24 cellular contexts compared by ENCODE assay signal in the genomic region with DNA sequence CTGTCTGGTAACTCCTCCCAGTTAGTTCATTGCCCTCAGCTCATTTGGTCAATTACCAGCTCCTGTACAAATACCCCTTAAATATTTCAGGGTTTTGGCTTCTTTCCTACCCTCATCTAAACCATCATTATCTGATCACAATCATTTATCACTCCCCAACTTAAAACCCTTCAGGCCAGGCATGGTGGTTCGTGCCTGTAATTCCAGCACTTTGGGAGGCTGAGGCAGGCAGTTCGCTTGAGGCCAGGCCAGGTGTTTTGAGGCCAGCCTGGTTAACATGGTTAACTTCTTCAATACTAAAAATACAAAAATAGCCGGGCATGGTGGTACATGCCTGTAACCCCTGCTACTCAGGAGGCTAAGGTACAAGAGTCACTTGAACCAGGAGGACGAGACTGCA. TPM values are rescaled to one million over a fixed set of nuclear protein-coding genes. Genes with fewer than 3 reads are reported as not detected.
DNase-seq lines count a peak whose midpoint lies in the region; ATAC-seq and TF ChIP-seq lines count a peak whose summit lies in the region.
"Had no signal": no experiment of that assay in that cellular context is flagged by ENCODE, and none has a peak within 500 bp of the region (broad histone marks: within the 10 kb centered on the region; RNA-seq: fewer than 3 reads in every experiment).

No MANE protein-coding gene starts in this region.

- ATAC-seq in natural killer cell (no peak), T-cell (replicated peaks in 1 of 4) (no peak), PC-3 (no peak), GM21367 (IDR thresholded peaks at IDR 0.05; ENCODE audit: unreplicated experiment) (no peak)
- ATAC-seq in natural killer cell treated with Interleukin-12 subunit alpha and Interleukin-12 subunit beta and Interleukin-15 and Interleukin-18, amount 100 ng/mL, for 72 hours, result no peak
- ATAC-seq in activated naive CD8-positive, alpha-beta T cell treated with anti-CD3 and anti-CD28 coated beads, Interleukin-2, amount 10 ng/mL, durations not matched to agents 7 days and 5 days (ENCODE audit: low read depth), result no peak

- H3K9me2 ChIP-seq in PC-3 (replicated peaks; ENCODE audit: low read length), result no peaks in the 10 kb centered on the region
- H3K9me2 ChIP-seq: SK-N-SH had no signal

- H3K27me3 Mint-ChIP-seq in natural killer cell (ENCODE audit: low read depth in 2 of 2), result no peaks in the 10 kb centered on the region
- H3K27me3 Mint-ChIP-seq in natural killer cell treated with Interleukin-12 subunit alpha and Interleukin-12 subunit beta and Interleukin-15 and Interleukin-18, amount 100 ng/mL, for 72 hours, result no peaks in the 10 kb centered on the region
- H3K27me3 Mint-ChIP-seq in T-cell, result no peaks in the 10 kb centered on the region
- no peaks in the 10 kb centered on the region for H3K27me3 Mint-ChIP-seq in activated naive CD8-positive, alpha-beta T cell treated with anti-CD3 and anti-CD28 coated beads, Interleukin-2, amount 10 ng/mL, durations not matched to agents 7 days and 5 days
- H3K27me3 Mint-ChIP-seq: activated B cell treated with CpG ODN at 0.5 μM for 24 hours, IgD-negative memory B cell had no signal

- H3K4me3 Mint-ChIP-seq in natural killer cell (no peak overlapping the region), T-cell (no peak overlapping the region)
- H3K4me3 Mint-ChIP-seq in natural killer cell treated with Interleukin-12 subunit alpha and Interleukin-12 subunit beta and Interleukin-15 and Interleukin-18, amount 100 ng/mL, for 72 hours, result no peak overlapping the region
- H3K4me3 Mint-ChIP-seq in activated naive CD8-positive, alpha-beta T cell treated with anti-CD3 and anti-CD28 coated beads, Interleukin-2, amount 10 ng/mL, durations not matched to agents 7 days and 5 days, result peak overlapping the region; percentile 1
- H3K4me3 Mint-ChIP-seq: activated B cell treated with CpG ODN at 0.5 μM for 24 hours, immature natural killer cell had no signal

- H3K79me2 ChIP-seq in PC-3 (ENCODE audit: low read length), result peaks cover 2% of the 10 kb centered on the region

- no TSS peak for BruUV-seq in PC-3 (replicated peaks; lab: Mats Ljungman, UMichigan)

- no peak overlapping the region for H3K27ac ChIP-seq in PC-3 (ENCODE audit: low read length)
- H3K27ac ChIP-seq: esophagus squamous epithelium, hepatocyte, testis had no signal

- no peaks in the 10 kb centered on the region for H3K27me3 ChIP-seq in PC-3 (ENCODE audit: low read length)
- H3K27me3 ChIP-seq: hepatocyte, testis had no signal

- no peak overlapping the region for H3K9ac ChIP-seq in PC-3 (ENCODE audit: low read length)
- H3K9ac ChIP-seq: SK-N-SH had no signal

- POLR2A ChIA-PET in T-cell (lab: Charles Lee), result no interaction called here
- POLR2A ChIA-PET in activated naive CD8-positive, alpha-beta T cell treated with anti-CD3 and anti-CD28 coated beads, Interleukin-2, amount 10 ng/mL, durations not matched to agents 7 days and 5 days (lab: Charles Lee), result interaction anchor here (1.0 kb wide), 1 partner anchor 9 kb away, joined by 3 read pairs; a partner anchor contains a TSS
- POLR2A ChIA-PET in PC-3 (lab: Charles Lee; ENCODE audit: unreplicated experiment), result interaction anchor here (0.6 kb wide), 1 partner anchor 25 kb away, joined by 4 read pairs; no protein-coding TSS in a partner anchor

- CTCF ChIA-PET in T-cell (lab: Charles Lee), result no interaction called here
- CTCF ChIA-PET in PC-3 (lab: Charles Lee), result no interaction called here

- intact Hi-C loops in natural killer cell (cut with micrococcal nuclease) (no loop called here), PC-3 (cut with micrococcal nuclease) (no loop called here)

- H3K27ac Mint-ChIP-seq in natural killer cell (peak overlapping the region; percentile 44 to 54), T-cell (peak overlapping the region; percentile 75 to 81)
- peak overlapping the region in 1 of 2 donors; percentile 16 for H3K27ac Mint-ChIP-seq in natural killer cell treated with Interleukin-12 subunit alpha and Interleukin-12 subunit beta and Interleukin-15 and Interleukin-18, amount 100 ng/mL, for 72 hours
- H3K27ac Mint-ChIP-seq in activated naive CD8-positive, alpha-beta T cell treated with anti-CD3 and anti-CD28 coated beads, Interleukin-2, amount 10 ng/mL, durations not matched to agents 7 days and 5 days, result peak overlapping the region; percentile 78
- H3K27ac Mint-ChIP-seq: activated B cell treated with CpG ODN at 0.5 μM for 24 hours had no signal

- H3K36me3 ChIP-seq in PC-3 (ENCODE audit: low read depth, low read length), result peaks cover 12% of the 10 kb centered on the region; the same call in 1 of the 2 replicates

- no peak overlapping the region for H3K4me2 ChIP-seq in PC-3 (ENCODE audit: low read length)
- H3K4me2 ChIP-seq: hepatocyte, SK-N-SH had no signal

- DNase-seq in natural killer cell (no peak), T-cell (no peak), NCI-H1092 (lab: John Stamatoyannopoulos, UW) (no peak), PC-3 (no peak)
- DNase-seq in natural killer cell treated with Interleukin-12 subunit alpha and Interleukin-12 subunit beta and Interleukin-15 and Interleukin-18, amount 100 ng/mL, for 72 hours (ENCODE audit: low spot score), result no peak
- no peak for DNase-seq in activated naive CD8-positive, alpha-beta T cell treated with anti-CD3 and anti-CD28 coated beads, Interleukin-2, amount 10 ng/mL, durations not matched to agents 7 days and 5 days
- DNase-seq: activated B cell treated with CpG ODN at 0.5 μM for 24 hours; activated effector memory CD4-positive, alpha-beta T cell treated with Interleukin-2 at 50 U/mL for 16 hours; anterior cingulate cortex; cortex of kidney; esophagus squamous epithelium; immature natural killer cell; mesenchymal stem cell; NCI-H1105; NCI-H2029; NCI-H226; SK-N-SH; small intestine; stimulated activated CD4-positive, alpha-beta T cell treated with anti-CD3 and anti-CD28 coated beads, Interleukin-2, amount 100 ng/mL, for 24 hours; T1000; testis had no signal

- no peak overlapping the region for H2AFZ ChIP-seq in PC-3 (ENCODE audit: low read length)
- H2AFZ ChIP-seq: hepatocyte had no signal

- TF ChIP-seq CTCF in natural killer cell (IDR thresholded peaks at IDR 0.05) (no peak), PC-3 (conservative IDR thresholded peaks at IDR 0.05; ENCODE audit: low read depth, low read length) (no peak)

- no peaks in the 10 kb centered on the region for H3K9me3 ChIP-seq in PC-3 (ENCODE audit: low read length)
- H3K9me3 ChIP-seq: esophagus squamous epithelium, SK-N-SH, testis had no signal

- H3K4me1 Mint-ChIP-seq in natural killer cell, result peaks cover 0 to 5% of the 10 kb centered on the region in 2 donors
- peaks cover 0 to 9% of the 10 kb centered on the region in 2 donors for H3K4me1 Mint-ChIP-seq in natural killer cell treated with Interleukin-12 subunit alpha and Interleukin-12 subunit beta and Interleukin-15 and Interleukin-18, amount 100 ng/mL, for 72 hours (ENCODE audit: low read depth in 2 of 2)
- H3K4me1 Mint-ChIP-seq in T-cell, result peaks cover 29 to 32% (median 30%) of the 10 kb centered on the region in 3 donors
- H3K4me1 Mint-ChIP-seq in activated naive CD8-positive, alpha-beta T cell treated with anti-CD3 and anti-CD28 coated beads, Interleukin-2, amount 10 ng/mL, durations not matched to agents 7 days and 5 days, result peaks cover 27% of the 10 kb centered on the region

- peaks cover 15% of the 10 kb centered on the region for H3K4me1 ChIP-seq in PC-3 (ENCODE audit: insufficient read depth, low read length)

- H3K4me3 ChIP-seq in PC-3 (ENCODE audit: low read length), result no peak overlapping the region
- H3K4me3 ChIP-seq: esophagus squamous epithelium, hepatocyte, testis had no signal

- H3K36me3 Mint-ChIP-seq in natural killer cell, result no peaks in the 10 kb centered on the region
- peaks cover 6% of the 10 kb centered on the region for H3K36me3 Mint-ChIP-seq in natural killer cell treated with Interleukin-12 subunit alpha and Interleukin-12 subunit beta and Interleukin-15 and Interleukin-18, amount 100 ng/mL, for 72 hours
- H3K36me3 Mint-ChIP-seq in T-cell, result peaks cover 36% of the 10 kb centered on the region
- H3K36me3 Mint-ChIP-seq in activated naive CD8-positive, alpha-beta T cell treated with anti-CD3 and anti-CD28 coated beads, Interleukin-2, amount 10 ng/mL, durations not matched to agents 7 days and 5 days, result peaks cover 23% of the 10 kb centered on the region

- no peaks in the 10 kb centered on the region for H3K9me3 Mint-ChIP-seq in natural killer cell
- H3K9me3 Mint-ChIP-seq in natural killer cell treated with Interleukin-12 subunit alpha and Interleukin-12 subunit beta and Interleukin-15 and Interleukin-18, amount 100 ng/mL, for 72 hours, result no peaks in the 10 kb centered on the region
- no peaks in the 10 kb centered on the region for H3K9me3 Mint-ChIP-seq in T-cell
- no peaks in the 10 kb centered on the region for H3K9me3 Mint-ChIP-seq in activated naive CD8-positive, alpha-beta T cell treated with anti-CD3 and anti-CD28 coated beads, Interleukin-2, amount 10 ng/mL, durations not matched to agents 7 days and 5 days
- H3K9me3 Mint-ChIP-seq: activated B cell treated with CpG ODN at 0.5 μM for 24 hours, IgD-negative memory B cell, immature natural killer cell had no signal

- no peaks in the 10 kb centered on the region for H4K20me1 ChIP-seq in PC-3 (ENCODE audit: low read length)

- H3F3A ChIP-seq in PC-3 (ENCODE audit: low read length, unreplicated experiment), result no peaks in the 10 kb centered on the region

RNA-seq across cellular contexts. Expression of a gene that starts 9.4 kb away (rescaled TPM):
- total RNA-seq in natural killer cell (10 to 100 TPM; 19.9 to 28.5 (median 25.9) TPM), T-cell (10 to 100 TPM; 31.2 to 39.7 (median 35.6) TPM), PC-3 (2014; rRNA removed) (15.2 and 15.7 TPM in 2 replicates)
- total RNA-seq in natural killer cell treated with Interleukin-12 subunit alpha and Interleukin-12 subunit beta and Interleukin-15 and Interleukin-18, amount 100 ng/mL, for 72 hours, result 10 to 100 TPM; 23.2 to 38.5 TPM
- 10 to 100 TPM; 32.2 to 33.1 TPM for total RNA-seq in activated naive CD8-positive, alpha-beta T cell treated with anti-CD3 and anti-CD28 coated beads, Interleukin-2, amount 10 ng/mL, durations not matched to agents 7 days and 5 days

RNA-seq across cellular contexts. Expression of a gene that starts 22.8 kb away (rescaled TPM):
- total RNA-seq in natural killer cell, result 100 to 1,000 TPM; 158 to 265 (median 247) TPM
- total RNA-seq in natural killer cell treated with Interleukin-12 subunit alpha and Interleukin-12 subunit beta and Interleukin-15 and Interleukin-18, amount 100 ng/mL, for 72 hours, result 100 to 1,000 TPM; 209 to 243 TPM
- 10 to 100 TPM; 53.6 to 72.2 (median 59.9) TPM for total RNA-seq in T-cell
- total RNA-seq in activated naive CD8-positive, alpha-beta T cell treated with anti-CD3 and anti-CD28 coated beads, Interleukin-2, amount 10 ng/mL, durations not matched to agents 7 days and 5 days, result 10 to 100 TPM; 73.1 to 76.1 TPM
- 217 and 255 TPM in 2 replicates for total RNA-seq in PC-3 (2014; rRNA removed)

RNA-seq across cellular contexts. Expression of a gene that starts 41.5 kb away (rescaled TPM):
- 10 to 100 TPM in 1 of 3 donors, 1 to 10 TPM in 2; 2.7 to 13.5 (median 2.7) TPM for total RNA-seq in natural killer cell
- under 1 TPM in 1 of 2 donors, not detected in 1; 0.76 TPM for total RNA-seq in natural killer cell treated with Interleukin-12 subunit alpha and Interleukin-12 subunit beta and Interleukin-15 and Interleukin-18, amount 100 ng/mL, for 72 hours
- total RNA-seq in T-cell, result 1 to 10 TPM in 4 of 5 donors, not detected in 1; 1.3 to 2.8 (median 1.7) TPM
- total RNA-seq in activated naive CD8-positive, alpha-beta T cell treated with anti-CD3 and anti-CD28 coated beads, Interleukin-2, amount 10 ng/mL, durations not matched to agents 7 days and 5 days, result under 1 TPM; 0.51 to 0.61 TPM
- total RNA-seq in PC-3 (2014; rRNA removed), result 10.8 and 12.0 TPM in 2 replicates

Comparison
In these comparisons a context has a peak if more than half of its experiments do, and no peak if none do; other contexts are left out.
1. POLR2A ChIA-PET loops: an anchor here in activated naive CD8-positive, alpha-beta T cell treated with anti-CD3 and anti-CD28 coated beads, Interleukin-2, amount 10 ng/mL, durations not matched to agents 7 days and 5 days (1.0 kb wide) and PC-3 (0.6 kb wide); none called in T-cell.